29 cellular contexts compared by ENCODE assay signal in the genomic region with DNA sequence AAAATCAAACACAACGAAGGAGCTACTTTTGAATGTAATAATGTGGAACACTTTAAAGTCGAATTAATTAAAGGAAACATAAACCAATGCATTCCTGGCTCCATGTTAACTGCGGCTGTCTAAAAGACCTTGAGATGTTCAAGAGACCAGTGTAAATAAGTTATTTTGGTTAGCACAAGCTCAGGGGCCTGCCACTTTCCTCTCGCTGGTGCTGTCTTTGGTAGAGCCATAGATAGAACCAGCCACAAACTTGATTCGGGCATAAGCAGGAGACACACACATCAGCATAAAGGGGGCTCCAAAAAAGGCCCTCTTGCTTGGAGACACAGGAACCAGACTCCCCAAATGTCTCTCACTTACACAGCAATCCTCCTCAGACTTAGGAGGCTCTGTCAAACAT.
"Had no signal": no experiment of that assay in that cellular context is flagged by ENCODE, and none has a peak within 500 bp of the region (broad histone marks: within the 10 kb centered on the region; RNA-seq: fewer than 3 reads in every experiment).

No MANE protein-coding gene starts in this region.

- ATAC-seq: activated naive CD8-positive, alpha-beta T cell treated with anti-CD3 and anti-CD28 coated beads, Interleukin-2, amount 50 U/mL, for 24 hours; K562; PC-3 had no signal

- H3K27me3 Mint-ChIP-seq: activated naive CD4-positive, alpha-beta T cell treated with anti-CD3 and anti-CD28 coated beads, Interleukin-2, amount 10 ng/mL, durations not matched to agents 7 days and 5 days had no signal

- H3K36me3 ChIP-seq: Peyer's patch, WERI-Rb-1 had no signal

- H3K36me3 Mint-ChIP-seq: activated naive CD4-positive, alpha-beta T cell treated with anti-CD3 and anti-CD28 coated beads, Interleukin-2, amount 10 ng/mL, durations not matched to agents 7 days and 5 days; brain had no signal

- H3K27ac Mint-ChIP-seq: activated CD4-positive, alpha-beta memory T cell treated with anti-CD3 and anti-CD28 coated beads, Interleukin-2, amount 10 ng/mL, durations not matched to agents 7 days and 5 days; activated naive CD4-positive, alpha-beta T cell treated with anti-CD3 and anti-CD28 coated beads, Interleukin-2, amount 10 ng/mL, durations not matched to agents 7 days and 5 days; activated naive CD8-positive, alpha-beta T cell; activated naive CD8-positive, alpha-beta T cell treated with anti-CD3 and anti-CD28 coated beads, Interleukin-2, amount 50 U/mL, for 24 hours; activated T-cell treated with anti-CD3 and anti-CD28 coated beads, Interleukin-2, amount 50 U/mL, for 24 hours had no signal

- H3K4me3 Mint-ChIP-seq: activated CD4-positive, alpha-beta memory T cell treated with anti-CD3 and anti-CD28 coated beads, Interleukin-2, amount 10 ng/mL, durations not matched to agents 7 days and 5 days; activated naive CD4-positive, alpha-beta T cell treated with anti-CD3 and anti-CD28 coated beads, Interleukin-2, amount 10 ng/mL, durations not matched to agents 7 days and 5 days; activated naive CD8-positive, alpha-beta T cell; activated naive CD8-positive, alpha-beta T cell treated with anti-CD3 and anti-CD28 coated beads, Interleukin-2, amount 50 U/mL, for 24 hours; activated T-cell treated with anti-CD3 and anti-CD28 coated beads, Interleukin-2, amount 50 U/mL, for 24 hours; brain had no signal

- H3K4me1 Mint-ChIP-seq: activated CD4-positive, alpha-beta memory T cell treated with anti-CD3 and anti-CD28 coated beads, Interleukin-2, amount 10 ng/mL, durations not matched to agents 7 days and 5 days; activated naive CD4-positive, alpha-beta T cell treated with anti-CD3 and anti-CD28 coated beads, Interleukin-2, amount 10 ng/mL, durations not matched to agents 7 days and 5 days; activated naive CD8-positive, alpha-beta T cell treated with anti-CD3 and anti-CD28 coated beads, Interleukin-2, amount 50 U/mL, for 24 hours had no signal

- H3K27me3 ChIP-seq: Peyer's patch had no signal

- H3K9me3 Mint-ChIP-seq: activated naive CD4-positive, alpha-beta T cell treated with anti-CD3 and anti-CD28 coated beads, Interleukin-2, amount 10 ng/mL, durations not matched to agents 7 days and 5 days; activated T-cell treated with anti-CD3 and anti-CD28 coated beads, Interleukin-2, amount 50 U/mL, for 24 hours had no signal

- H3K4me1 ChIP-seq: Peyer's patch had no signal

- DNase-seq: activated CD4-positive, alpha-beta memory T cell treated with anti-CD3 and anti-CD28 coated beads, Interleukin-2, amount 10 ng/mL, durations not matched to agents 7 days and 5 days; activated CD4-positive, alpha-beta T cell treated with anti-CD3 and anti-CD28 coated beads for 1 hour; activated CD4-positive, alpha-beta T cell treated with anti-CD3 and anti-CD28 coated beads for 48 hours; activated CD4-positive, CD25-positive, alpha-beta regulatory T cell; activated CD8-positive, alpha-beta memory T cell treated with anti-CD3 and anti-CD28 coated beads for 24 hours; activated naive CD4-positive, alpha-beta T cell treated with anti-CD3 and anti-CD28 coated beads, Interleukin-2, amount 10 ng/mL, durations not matched to agents 7 days and 5 days; activated naive CD8-positive, alpha-beta T cell treated with anti-CD3 and anti-CD28 coated beads, Interleukin-2, amount 50 U/mL, for 24 hours; activated T-cell treated with anti-CD3 and anti-CD28 coated beads, Interleukin-2, amount 50 U/mL, for 24 hours; anterior cingulate cortex; IMR-90; NCI-H1092 treated with DMSO at 0.1 percent for 48 hours; NCI-H1417; NCI-H146; NCI-H187; NCI-H2029 treated with DMSO at 0.1 percent for 48 hours; NCI-H2107; NCI-H2171; NCI-H510A; NCI-H526; NCI-H748 treated with DMSO at 0.1 percent for 48 hours; NK-92 treated with Interleukin-12 subunit alpha and Interleukin-12 subunit beta, amount 100 ng/mL, for 24 hours; PC-3; Peyer's patch; RPMI8226; T1000; WERI-Rb-1 had no signal

- H3K4me3 ChIP-seq: K562, Peyer's patch had no signal

- H3K9me3 ChIP-seq: Peyer's patch had no signal

- H3K27ac ChIP-seq: Peyer's patch, WERI-Rb-1 had no signal
